9 cellular contexts compared by ENCODE assay signal in the genomic region with DNA sequence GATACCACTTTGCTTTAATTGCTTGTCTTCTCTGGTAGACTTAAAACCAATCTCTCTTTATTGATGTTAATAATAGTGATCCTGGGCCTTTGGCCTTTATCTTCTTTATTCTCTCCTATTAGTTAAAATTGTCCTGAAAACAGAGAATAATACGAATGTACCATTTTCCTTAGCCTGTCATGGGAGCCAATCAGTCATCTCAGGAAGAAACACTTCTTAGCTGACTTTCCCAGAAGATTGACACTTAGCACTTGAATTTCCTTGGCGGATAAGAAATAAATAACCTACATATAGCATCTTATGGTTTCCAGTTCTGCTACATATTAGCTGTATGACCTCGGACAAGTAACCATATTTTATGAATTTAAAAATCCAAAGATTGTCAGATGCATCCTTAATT.
"Had no signal": no experiment of that assay in that cellular context is flagged by ENCODE, and none has a peak within 500 bp of the region (broad histone marks: within the 10 kb centered on the region; RNA-seq: fewer than 3 reads in every experiment).

No MANE protein-coding gene starts in this region.

- H3K4me3 ChIP-seq: GM23248, GM23338, HAP-1 had no signal

- H3K36me3 ChIP-seq: HAP-1 had no signal

- H3K4me3 Mint-ChIP-seq: GM23338, H9, HFFc6 had no signal

- H3K27ac Mint-ChIP-seq: GM23338, H9, HFFc6 had no signal

- H2AFZ ChIP-seq: GM23248, GM23338 had no signal

- ATAC-seq: GM23338, HCT116 had no signal

- H3K9me3 ChIP-seq: HAP-1 had no signal

- H3K4me2 ChIP-seq: GM23338 had no signal

- H3K27ac ChIP-seq: GM23248 had no signal

- H3K9ac ChIP-seq: GM23248 had no signal

- H3K9me3 Mint-ChIP-seq: GM23338, H9, HFFc6 had no signal

- H3K4me1 Mint-ChIP-seq: GM23338, H9 had no signal

- DNase-seq: GM23248, GOT3, H7, H9, HCEC 1CT, HFFc6 had no signal
